Comparison of ENCODE assay signal across 8 cellular contexts in the genomic region with DNA sequence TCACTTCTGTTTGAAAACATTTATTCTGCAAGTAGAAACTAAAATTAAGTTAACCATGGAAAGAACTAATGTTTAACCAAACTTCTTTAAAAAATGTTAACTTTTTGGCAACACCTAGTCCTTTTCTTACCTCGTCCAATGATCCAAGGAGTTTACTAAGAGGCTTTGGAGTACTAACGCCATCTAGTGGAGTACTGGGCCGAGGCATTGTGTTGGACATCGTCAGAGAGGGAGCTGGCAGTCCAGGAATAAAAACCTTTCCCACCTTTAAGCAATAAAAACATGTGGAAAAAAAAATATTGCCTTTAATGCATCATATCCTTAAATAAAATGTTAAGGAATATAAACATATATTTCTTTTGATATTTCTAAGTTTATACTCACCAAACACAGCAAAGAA. TPM values are rescaled to one million over a fixed set of nuclear protein-coding genes. Genes with fewer than 3 reads are reported as not detected.
A peak's percentile ranks its signal among the peaks of the same experiment; 100 is the strongest.
DNase-seq lines count a peak whose midpoint lies in the region; ATAC-seq, FAIRE-seq and TF ChIP-seq lines count a peak whose summit lies in the region.
"Not testable (repeated sequence)": the region's sequence is repeated elsewhere in the genome, so short reads cannot be mapped to it uniquely, and the experiment has no call there.

No MANE protein-coding gene starts in this region.

- CTCF ChIA-PET in activated CD8-positive, alpha-beta T cell treated with anti-CD3 and anti-CD28 coated beads, Interleukin-2, amount 10 ng/mL, durations not matched to agents 7 days and 5 days (lab: Charles Lee) = not testable (repeated sequence)

- not testable (repeated sequence) for H3K79me2 ChIP-seq in Loucy (ENCODE audit: insufficient read depth, low read length)

- not testable (repeated sequence) for H3K4me2 ChIP-seq in Loucy (ENCODE audit: low read depth, low read length, poor library complexity, severe bottlenecking)

- not testable (repeated sequence) for H3K27ac ChIP-seq in right cardiac atrium (ENCODE audit: low read length); pancreas

- not testable (repeated sequence) for H3K27ac Mint-ChIP-seq in activated CD8-positive, alpha-beta T cell treated with anti-CD3 and anti-CD28 coated beads, Interleukin-2, amount 10 ng/mL, durations not matched to agents 7 days and 5 days; type B pancreatic cell

- H3K27me3 ChIP-seq in Loucy (ENCODE audit: insufficient read depth, low read length, poor library complexity, severe bottlenecking); right cardiac atrium (ENCODE audit: control insufficient read depth, insufficient read depth); pancreas: not testable (repeated sequence)

- not testable (repeated sequence) for H3K9me3 ChIP-seq in Loucy (ENCODE audit: insufficient read depth, low read depth, low read length); right cardiac atrium (ENCODE audit: control insufficient read depth, low read length); pancreas

- not testable (repeated sequence) for H2AFZ ChIP-seq in Loucy (ENCODE audit: low read length)

- peak; percentile 70 for FAIRE-seq in pancreas (lab: Jason Lieb, UNC)

- not testable (repeated sequence) for H3K4me3 ChIP-seq in Loucy (ENCODE audit: low read length, poor library complexity, severe bottlenecking); right cardiac atrium (ENCODE audit: low read length); pancreas

- not testable (repeated sequence) for H3K4me3 Mint-ChIP-seq in activated CD8-positive, alpha-beta T cell treated with anti-CD3 and anti-CD28 coated beads, Interleukin-2, amount 10 ng/mL, durations not matched to agents 7 days and 5 days; type B pancreatic cell

- intact Hi-C loops in right cardiac atrium (cut with DNase I); pancreas (cut with DNase I): not testable (repeated sequence)

- not testable (repeated sequence) for H3K9ac ChIP-seq in Loucy (ENCODE audit: low read depth, low read length, poor library complexity, severe bottlenecking)

- H3K4me1 Mint-ChIP-seq in activated CD8-positive, alpha-beta T cell treated with anti-CD3 and anti-CD28 coated beads, Interleukin-2, amount 10 ng/mL, durations not matched to agents 7 days and 5 days (ENCODE audit: low read depth); type B pancreatic cell (ENCODE audit: unreplicated experiment): not testable (repeated sequence)

- H3K4me1 ChIP-seq in Loucy (ENCODE audit: insufficient read depth, low read length, poor library complexity, severe bottlenecking); right cardiac atrium (ENCODE audit: control insufficient read depth, insufficient read depth, low read length); pancreas: not testable (repeated sequence)

- ATAC-seq in activated CD8-positive, alpha-beta T cell treated with anti-CD3 and anti-CD28 coated beads, Interleukin-2, amount 10 ng/mL, durations not matched to agents 7 days and 5 days = peak; percentile 65
- ATAC-seq in right cardiac atrium = peak; percentile 50 to 63
- ATAC-seq in pancreas = peak; percentile 68 to 85 (median 80)

- not testable (repeated sequence) for H3K9me3 Mint-ChIP-seq in activated CD8-positive, alpha-beta T cell treated with anti-CD3 and anti-CD28 coated beads, Interleukin-2, amount 10 ng/mL, durations not matched to agents 7 days and 5 days (ENCODE audit: insufficient read depth); type B pancreatic cell

- H4K20me1 ChIP-seq in Loucy (ENCODE audit: insufficient read depth, low read length, poor library complexity, severe bottlenecking) = not testable (repeated sequence)

- POLR2A ChIA-PET in activated CD8-positive, alpha-beta T cell treated with anti-CD3 and anti-CD28 coated beads, Interleukin-2, amount 10 ng/mL, durations not matched to agents 7 days and 5 days (lab: Charles Lee) = not testable (repeated sequence)

- peaks cover 13% of the 10 kb centered on the region; the same call in 1 of the 2 replicates for H3K36me3 ChIP-seq in Loucy (ENCODE audit: insufficient read depth, low read length)
- not testable (repeated sequence) for H3K36me3 ChIP-seq in pancreas

- peaks cover 33% of the 10 kb centered on the region for H3K36me3 Mint-ChIP-seq in activated CD8-positive, alpha-beta T cell treated with anti-CD3 and anti-CD28 coated beads, Interleukin-2, amount 10 ng/mL, durations not matched to agents 7 days and 5 days (ENCODE audit: low read depth)
- peaks cover 14% of the 10 kb centered on the region for H3K36me3 Mint-ChIP-seq in type B pancreatic cell

- H3F3A ChIP-seq in Loucy (ENCODE audit: low read depth) = not testable (repeated sequence)

- TF ChIP-seq CTCF in Loucy (conservative IDR thresholded peaks at IDR 0.05; ENCODE audit: low read length) = peak; percentile 40
- TF ChIP-seq CTCF in pancreas (IDR thresholded peaks at IDR 0.05) = peak in 2 of 4 donors; percentile 31 to 34
- peak; percentile 71 for TF ChIP-seq CTCF in type B pancreatic cell (conservative IDR thresholded peaks at IDR 0.05)

- not testable (repeated sequence) for H3K27me3 Mint-ChIP-seq in activated CD8-positive, alpha-beta T cell treated with anti-CD3 and anti-CD28 coated beads, Interleukin-2, amount 10 ng/mL, durations not matched to agents 7 days and 5 days (ENCODE audit: low read depth); type B pancreatic cell

- peak; percentile 2 for DNase-seq in DMS53 treated with DMSO at 0.1 percent for 48 hours (lab: John Stamatoyannopoulos, UW; ENCODE audit: unreplicated experiment)
- DNase-seq in RKO (ENCODE audit: low spot score) = peak; percentile 12
- peak; percentile 56 for DNase-seq in activated CD8-positive, alpha-beta T cell treated with anti-CD3 and anti-CD28 coated beads, Interleukin-2, amount 10 ng/mL, durations not matched to agents 7 days and 5 days
- DNase-seq in dermis microvascular lymphatic vessel endothelial cell (ENCODE audit: low read depth in 2 of 2) = peak; percentile 32 to 55
- DNase-seq in right cardiac atrium = peak in 2 of 3 donors; percentile 18 to 47
- DNase-seq in pancreas = peak in 3 of 6 donors; percentile 7 to 52 (median 18)
- not testable (repeated sequence) for DNase-seq in type B pancreatic cell (ENCODE audit: extremely low spot score, unreplicated experiment)

- 13% methylated on average over 4 of the region's 4 CpGs for WGBS in right cardiac atrium
- WGBS in pancreas, 2 donors = 5% methylated on average over 4 of the region's 4 CpGs

- not testable (repeated sequence) for H3K9me2 ChIP-seq in Loucy (replicated peaks; ENCODE audit: low read depth, low read length)

RNA-seq across cellular contexts. Expression of gene ANAPC1, which starts 33.3 kb away (rescaled TPM):
- 10 to 100 TPM; 76.6 to 78.4 TPM for total RNA-seq in activated CD8-positive, alpha-beta T cell treated with anti-CD3 and anti-CD28 coated beads, Interleukin-2, amount 10 ng/mL, durations not matched to agents 7 days and 5 days
- total RNA-seq in dermis microvascular lymphatic vessel endothelial cell (46.4 and 52.2 TPM in 2 replicates), right cardiac atrium (10 to 100 TPM; 17.1 to 20.7 (median 19.5) TPM), pancreas (10 to 100 TPM; 11.7 to 22.4 (median 15.8) TPM), type B pancreatic cell (ENCODE audit: low replicate concordance) (50.3 and 52.9 TPM in 2 replicates)
- polyA plus RNA-seq in right cardiac atrium (5.2 TPM), pancreas (1 to 10 TPM; 5.7 to 6.3 TPM)

RNA-seq across cellular contexts. Expression of gene MERTK, which starts 47.8 kb away (rescaled TPM):
- under 1 TPM; 0.10 to 0.21 TPM for total RNA-seq in activated CD8-positive, alpha-beta T cell treated with anti-CD3 and anti-CD28 coated beads, Interleukin-2, amount 10 ng/mL, durations not matched to agents 7 days and 5 days
- total RNA-seq in dermis microvascular lymphatic vessel endothelial cell (14.0 and 22.5 TPM in 2 replicates), right cardiac atrium (10 to 100 TPM in 2 of 4 donors, 1 to 10 TPM in 2; 7.3 to 11.4 (median 10.0) TPM), pancreas (10 to 100 TPM in 1 of 6 donors, 1 to 10 TPM in 5; 4.5 to 13.9 (median 6.4) TPM), type B pancreatic cell (ENCODE audit: low replicate concordance) (25.7 and 48.4 TPM in 2 replicates)
- polyA plus RNA-seq in right cardiac atrium (3.8 TPM), pancreas (1 to 10 TPM; 2.8 to 3.5 TPM)

Comparison
In these comparisons a context has a peak if more than half of its experiments do, and no peak if none do; other contexts are left out.
1. RNA of gene MERTK, which starts 47.8 kb away (total RNA-seq): 25.7 to 48.4 TPM in type B pancreatic cell, 14.0 to 22.5 TPM in dermis microvascular lymphatic vessel endothelial cell, 7.3 to 11.4 TPM in right cardiac atrium and 4.5 to 13.9 TPM in pancreas; 0.10 to 0.21 TPM in activated CD8-positive, alpha-beta T cell treated with anti-CD3 and anti-CD28 coated beads, Interleukin-2, amount 10 ng/mL, durations not matched to agents 7 days and 5 days; every median in the first group is over 4 times any median in the second.
2. Peak in every context shown above with its lines, with median percentiles within 50 percentile points of each other: ATAC-seq.